33 cellular contexts compared by ENCODE assay signal in genomic region chr10:43715334-43715733, GRCh38.
"Had no signal": no experiment of that assay in that cellular context is flagged by ENCODE, and none has a peak within 500 bp of the region (broad histone marks: within the 10 kb centered on the region; RNA-seq: fewer than 3 reads in every experiment).

No MANE protein-coding gene starts in this region.

- H3K9me3 ChIP-seq: body of pancreas, breast epithelium had no signal

- ATAC-seq: activated CD8-positive, alpha-beta T cell treated with anti-CD3 and anti-CD28 coated beads for 36 hours; activated naive CD4-positive, alpha-beta T cell treated with anti-CD3 and anti-CD28 coated beads, Interleukin-2, amount 50 U/mL, for 72 hours; activated naive CD8-positive, alpha-beta T cell treated with anti-CD3 and anti-CD28 coated beads, Interleukin-2, amount 50 U/mL, for 24 hours; activated T-cell treated with anti-CD3 and anti-CD28 coated beads, Interleukin-2, amount 50 U/mL, for 4 hours; activated T-cell treated with anti-CD3 and anti-CD28 coated beads, Interleukin-2, amount 50 U/mL, for 72 hours; activated T-helper 17 cell treated with anti-CD3 and anti-CD28 coated beads, Interleukin-2, amount 50 U/mL, for 72 hours; body of pancreas had no signal

- H3K4me3 ChIP-seq: body of pancreas, breast epithelium had no signal

- H3K36me3 Mint-ChIP-seq: activated CD4-positive, alpha-beta memory T cell treated with anti-CD3 and anti-CD28 coated beads for 36 hours; activated naive CD8-positive, alpha-beta T cell treated with anti-CD3 and anti-CD28 coated beads, Interleukin-2, amount 10 ng/mL, durations not matched to agents 7 days and 5 days had no signal

- H3K36me3 ChIP-seq: brain microvascular endothelial cell, breast epithelium had no signal

- DNase-seq: activated B cell treated with CpG ODN at 0.5 μM for 24 hours; activated CD4-positive, alpha-beta memory T cell treated with anti-CD3 and anti-CD28 coated beads for 36 hours; activated CD4-positive, alpha-beta T cell treated with anti-CD3 and anti-CD28 coated beads for 4 hours; activated CD4-positive, alpha-beta T cell treated with anti-CD3 and anti-CD28 coated beads, Interleukin-2, amount 10 ng/mL, durations not matched to agents 24 days and 14 days; activated CD4-positive, alpha-beta T cell treated with anti-CD3 and anti-CD28 coated beads, Interleukin-2, amount 50 U/mL, for 1 hour; activated CD4-positive, alpha-beta T cell treated with anti-CD3 and anti-CD28 coated beads, Interleukin-2, amount 50 U/mL, for 4 hours; activated CD4-positive, CD25-positive, alpha-beta regulatory T cell treated with anti-CD3 and anti-CD28 coated beads, Interleukin-2, amount 50 U/mL, for 72 hours; activated CD8-positive, alpha-beta memory T cell treated with anti-CD3 and anti-CD28 coated beads, Interleukin-2, amount 50 U/mL, for 4 hours; activated CD8-positive, alpha-beta T cell treated with anti-CD3 and anti-CD28 coated beads for 36 hours; activated effector memory CD4-positive, alpha-beta T cell treated with anti-CD3 and anti-CD28 coated beads, Interleukin-2, amount 50 U/mL, for 16 hours; activated gamma-delta T cell treated with Interleukin-2 at 50 U/mL for 16 hours; activated naive CD4-positive, alpha-beta T cell; activated naive CD4-positive, alpha-beta T cell treated with anti-CD3 and anti-CD28 coated beads for 36 hours; activated naive CD4-positive, alpha-beta T cell treated with anti-CD3 and anti-CD28 coated beads, Interleukin-2, amount 50 U/mL, for 16 hours; activated naive CD8-positive, alpha-beta T cell treated with anti-CD3 and anti-CD28 coated beads, Interleukin-2, amount 10 ng/mL, durations not matched to agents 7 days and 5 days; activated naive CD8-positive, alpha-beta T cell treated with anti-CD3 and anti-CD28 coated beads, Interleukin-2, amount 50 U/mL, for 24 hours; activated T-cell treated with anti-CD3 and anti-CD28 coated beads for 4 hours; activated T-cell treated with anti-CD3 and anti-CD28 coated beads, Interleukin-2, amount 50 U/mL, for 1 hour; activated T-cell treated with anti-CD3 and anti-CD28 coated beads, Interleukin-2, amount 50 U/mL, for 4 hours; activated T-cell treated with anti-CD3 and anti-CD28 coated beads, Interleukin-2, amount 50 U/mL, for 72 hours; aorta; body of pancreas; brain microvascular endothelial cell; central memory CD4-positive, alpha-beta T cell; T-helper 2 cell; T-helper 9 cell had no signal

- H3K27me3 ChIP-seq: body of pancreas, brain microvascular endothelial cell, breast epithelium had no signal

- H3K27ac Mint-ChIP-seq: activated B cell treated with CpG ODN at 0.5 μM for 24 hours; activated CD4-positive, alpha-beta memory T cell treated with anti-CD3 and anti-CD28 coated beads for 36 hours; activated CD4-positive, alpha-beta T cell treated with anti-CD3 and anti-CD28 coated beads, Interleukin-2, amount 10 ng/mL, durations not matched to agents 24 days and 14 days; activated CD8-positive, alpha-beta T cell treated with anti-CD3 and anti-CD28 coated beads for 36 hours; activated naive CD4-positive, alpha-beta T cell treated with anti-CD3 and anti-CD28 coated beads for 36 hours; activated naive CD4-positive, alpha-beta T cell treated with anti-CD3 and anti-CD28 coated beads, Interleukin-2, amount 50 U/mL, for 72 hours; activated naive CD8-positive, alpha-beta T cell treated with anti-CD3 and anti-CD28 coated beads, Interleukin-2, amount 10 ng/mL, durations not matched to agents 7 days and 5 days; activated naive CD8-positive, alpha-beta T cell treated with anti-CD3 and anti-CD28 coated beads, Interleukin-2, amount 50 U/mL, for 24 hours; activated T-cell treated with anti-CD3 and anti-CD28 coated beads, Interleukin-2, amount 50 U/mL, for 72 hours; activated T-helper 1 cell treated with anti-CD3 and anti-CD28 coated beads, Interleukin-12 subunit alpha, Interleukin-12 subunit beta, Interleukin-2, Interleukin-4 antibody, amounts not matched to agents 30 ng/mL and 10 ng/mL and 1 ng/mL, durations not matched to agents 14 hours and 24 hours and 36 hours; activated T-helper 17 cell treated with anti-CD3 and anti-CD28 coated beads, Interleukin-2, amount 50 U/mL, for 72 hours; T-helper 1 cell treated with Interleukin-12 subunit alpha and Interleukin-12 subunit beta and Interleukin-4 antibody, amounts not matched to agents 30 μg/mL and 1 μg/mL, for 36 hours; T-helper 2 cell treated with Interferon-gamma antibody and Interleukin-4, amounts not matched to agents 5 μg/mL and 100 μg/mL, for 36 hours had no signal

- H3K4me1 ChIP-seq: body of pancreas, breast epithelium had no signal

- H3K27ac ChIP-seq: body of pancreas, brain microvascular endothelial cell, breast epithelium, VCaP had no signal

- H3K4me3 Mint-ChIP-seq: activated B cell treated with CpG ODN at 0.5 μM for 24 hours; activated CD4-positive, alpha-beta memory T cell treated with anti-CD3 and anti-CD28 coated beads for 36 hours; activated CD4-positive, alpha-beta T cell treated with anti-CD3 and anti-CD28 coated beads, Interleukin-2, amount 10 ng/mL, durations not matched to agents 24 days and 14 days; activated CD8-positive, alpha-beta T cell treated with anti-CD3 and anti-CD28 coated beads for 36 hours; activated naive CD4-positive, alpha-beta T cell treated with anti-CD3 and anti-CD28 coated beads for 36 hours; activated naive CD8-positive, alpha-beta T cell treated with anti-CD3 and anti-CD28 coated beads, Interleukin-2, amount 10 ng/mL, durations not matched to agents 7 days and 5 days; activated naive CD8-positive, alpha-beta T cell treated with anti-CD3 and anti-CD28 coated beads, Interleukin-2, amount 50 U/mL, for 24 hours; activated T-cell treated with anti-CD3 and anti-CD28 coated beads, Interleukin-2, amount 50 U/mL, for 4 hours; activated T-cell treated with anti-CD3 and anti-CD28 coated beads, Interleukin-2, amount 50 U/mL, for 72 hours; activated T-helper 1 cell treated with anti-CD3 and anti-CD28 coated beads, Interleukin-12 subunit alpha, Interleukin-12 subunit beta, Interleukin-2, Interleukin-4 antibody, amounts not matched to agents 30 ng/mL and 10 ng/mL and 1 ng/mL, durations not matched to agents 14 hours and 24 hours and 36 hours; activated T-helper 17 cell treated with anti-CD3 and anti-CD28 coated beads, Interleukin-2, amount 50 U/mL, for 72 hours; T-helper 1 cell treated with Interleukin-12 subunit alpha and Interleukin-12 subunit beta and Interleukin-4 antibody, amounts not matched to agents 30 μg/mL and 1 μg/mL, for 36 hours; T-helper 2 cell treated with Interferon-gamma antibody and Interleukin-4, amounts not matched to agents 5 μg/mL and 100 μg/mL, for 36 hours had no signal

- H3K4me1 Mint-ChIP-seq: activated B cell treated with CpG ODN at 0.5 μM for 24 hours; activated CD4-positive, alpha-beta T cell treated with anti-CD3 and anti-CD28 coated beads, Interleukin-2, amount 10 ng/mL, durations not matched to agents 24 days and 14 days; activated naive CD8-positive, alpha-beta T cell treated with anti-CD3 and anti-CD28 coated beads, Interleukin-2, amount 10 ng/mL, durations not matched to agents 7 days and 5 days; activated naive CD8-positive, alpha-beta T cell treated with anti-CD3 and anti-CD28 coated beads, Interleukin-2, amount 50 U/mL, for 24 hours; activated T-helper 17 cell treated with anti-CD3 and anti-CD28 coated beads, Interleukin-2, amount 50 U/mL, for 72 hours had no signal

- H3K9me3 Mint-ChIP-seq: activated B cell treated with CpG ODN at 0.5 μM for 24 hours; activated CD4-positive, alpha-beta memory T cell treated with anti-CD3 and anti-CD28 coated beads for 36 hours; activated CD4-positive, alpha-beta T cell treated with anti-CD3 and anti-CD28 coated beads, Interleukin-2, amount 10 ng/mL, durations not matched to agents 24 days and 14 days; activated naive CD4-positive, alpha-beta T cell treated with anti-CD3 and anti-CD28 coated beads for 36 hours; activated naive CD4-positive, alpha-beta T cell treated with anti-CD3 and anti-CD28 coated beads, Interleukin-2, amount 50 U/mL, for 72 hours; activated naive CD8-positive, alpha-beta T cell treated with anti-CD3 and anti-CD28 coated beads, Interleukin-2, amount 50 U/mL, for 24 hours; activated T-cell treated with anti-CD3 and anti-CD28 coated beads, Interleukin-2, amount 50 U/mL, for 4 hours; activated T-helper 1 cell treated with anti-CD3 and anti-CD28 coated beads, Interleukin-12 subunit alpha, Interleukin-12 subunit beta, Interleukin-2, Interleukin-4 antibody, amounts not matched to agents 30 ng/mL and 10 ng/mL and 1 ng/mL, durations not matched to agents 14 hours and 24 hours and 36 hours; activated T-helper 17 cell treated with anti-CD3 and anti-CD28 coated beads, Interleukin-2, amount 50 U/mL, for 72 hours; T-helper 1 cell treated with Interleukin-12 subunit alpha and Interleukin-12 subunit beta and Interleukin-4 antibody, amounts not matched to agents 30 μg/mL and 1 μg/mL, for 36 hours; T-helper 2 cell treated with Interferon-gamma antibody and Interleukin-4, amounts not matched to agents 5 μg/mL and 100 μg/mL, for 36 hours had no signal

- H3K27me3 Mint-ChIP-seq: activated CD8-positive, alpha-beta T cell treated with anti-CD3 and anti-CD28 coated beads for 36 hours; activated T-helper 17 cell treated with anti-CD3 and anti-CD28 coated beads, Interleukin-2, amount 50 U/mL, for 72 hours had no signal
